ENCODE assay signal across 25 cellular contexts in the genomic region with DNA sequence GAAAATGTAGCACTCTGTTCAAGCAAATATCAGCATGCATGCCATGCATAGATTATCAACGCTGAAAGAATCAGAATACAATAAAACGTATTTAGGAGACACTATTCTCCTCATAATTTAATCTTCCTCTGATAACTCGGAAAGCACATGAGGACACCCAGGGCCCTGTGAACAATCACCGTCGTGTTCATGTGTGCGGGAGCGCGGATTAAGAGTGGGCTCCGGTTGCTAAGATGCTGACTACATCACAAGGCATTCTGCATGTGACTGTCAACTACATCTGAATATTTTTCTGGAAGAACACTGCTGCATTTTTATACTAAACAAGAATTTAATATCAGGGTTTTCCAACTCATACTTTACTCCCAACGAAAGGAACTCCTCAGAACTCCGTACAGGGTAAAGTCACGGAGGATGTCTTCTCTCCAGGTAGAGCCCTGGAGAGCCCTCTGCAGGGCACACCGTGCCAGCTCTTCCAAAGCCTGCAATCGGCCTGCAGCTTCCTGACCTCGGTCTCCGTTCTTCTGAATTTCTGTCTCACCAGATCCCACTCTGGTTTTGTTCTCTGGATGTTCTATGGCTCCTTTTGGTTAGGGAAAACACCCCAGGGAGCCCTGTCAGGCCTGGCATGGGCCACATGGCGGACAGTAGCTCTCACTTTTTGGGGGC. TPM values are rescaled to one million over a fixed set of nuclear protein-coding genes. Genes with fewer than 3 reads are reported as not detected.
DNase-seq lines count a peak whose midpoint lies in the region; ATAC-seq and TF ChIP-seq lines count a peak whose summit lies in the region.
"Had no signal": no experiment of that assay in that cellular context is flagged by ENCODE, and none has a peak within 500 bp of the region (broad histone marks: within the 10 kb centered on the region; RNA-seq: fewer than 3 reads in every experiment).

No MANE protein-coding gene starts in this region.

- H3K9me2 ChIP-seq in neural cell (ENCODE audit: insufficient read depth, low read length) = no peaks in the 10 kb centered on the region
- H3K9me2 ChIP-seq: SK-N-SH had no signal

- H3K27me3 ChIP-seq in neural cell (ENCODE audit: insufficient read depth, low read depth, low read length) = no peaks in the 10 kb centered on the region
- H3K27me3 ChIP-seq: hepatocyte had no signal

- TF ChIP-seq CTCF in CD14-positive monocyte (IDR thresholded peaks at IDR 0.05) = no peak
- peak; percentile 46 for TF ChIP-seq CTCF in epithelial cell of proximal tubule (conservative IDR thresholded peaks at IDR 0.05; ENCODE audit: low read depth, low read length)
- TF ChIP-seq CTCF in neural cell (IDR thresholded peaks at IDR 0.05; ENCODE audit: poor library complexity, severe bottlenecking) = peak; percentile 28

- H3K4me3 Mint-ChIP-seq in CD14-positive monocyte = no peak overlapping the region
- no peak overlapping the region for H3K4me3 Mint-ChIP-seq in T-helper 17 cell
- H3K4me3 Mint-ChIP-seq: activated naive CD4-positive, alpha-beta T cell treated with anti-CD3 and anti-CD28 coated beads, Interleukin-2, amount 50 U/mL, for 24 hours; CD4-positive, CD25-positive, alpha-beta regulatory T cell; memory B cell; naive thymus-derived CD4-positive, alpha-beta T cell; stimulated activated memory B cell treated with anti-CD40 and anti-IgM and Interleukin-4, amounts not matched to agents 10 μg/mL and 1 μg/mL and 100 μg/mL, for 72 hours had no signal

- ATAC-seq in T-helper 17 cell (no peak), esophagus mucosa (no peak), GM18502 (IDR thresholded peaks at IDR 0.05; ENCODE audit: poor library complexity, unreplicated experiment) (no peak), GM19467 (IDR thresholded peaks at IDR 0.05; ENCODE audit: unreplicated experiment) (no peak)
- ATAC-seq: naive thymus-derived CD4-positive, alpha-beta T cell; stimulated activated memory B cell treated with anti-CD40 and anti-IgM and Interleukin-4, amounts not matched to agents 10 μg/mL and 1 μg/mL and 100 μg/mL, for 72 hours had no signal

- peaks cover 0 to 3% (median 0%) of the 10 kb centered on the region in 3 donors for H3K27me3 Mint-ChIP-seq in CD14-positive monocyte (ENCODE audit: low read depth in 3 of 3)
- H3K27me3 Mint-ChIP-seq in T-helper 17 cell = no peaks in the 10 kb centered on the region
- H3K27me3 Mint-ChIP-seq: activated naive CD4-positive, alpha-beta T cell treated with anti-CD3 and anti-CD28 coated beads, Interleukin-2, amount 50 U/mL, for 24 hours; CD4-positive, CD25-positive, alpha-beta regulatory T cell; naive thymus-derived CD4-positive, alpha-beta T cell; stimulated activated memory B cell treated with anti-CD40 and anti-IgM and Interleukin-4, amounts not matched to agents 10 μg/mL and 1 μg/mL and 100 μg/mL, for 72 hours had no signal

- intact Hi-C loops in CD14-positive monocyte (cut with micrococcal nuclease) = no loop called here

- H3K4me3 ChIP-seq in epithelial cell of proximal tubule (ENCODE audit: low read depth, low read length) (no peak overlapping the region), neural cell (ENCODE audit: low read length) (no peak overlapping the region)
- H3K4me3 ChIP-seq: hepatocyte had no signal

- H3K9ac ChIP-seq in neural cell (ENCODE audit: low read length) = no peak overlapping the region
- H3K9ac ChIP-seq: SK-N-SH had no signal

- H3F3A ChIP-seq in neural cell (ENCODE audit: insufficient read depth, low read length, poor library complexity, severe bottlenecking) = no peaks in the 10 kb centered on the region

- H3K27ac ChIP-seq in neural cell (ENCODE audit: low read length) = peak overlapping the region; percentile 34
- H3K27ac ChIP-seq: hepatocyte had no signal

- DNase-seq in CD14-positive monocyte (ENCODE audit: low spot score) (no peak), T-helper 17 cell (no peak), epithelial cell of proximal tubule (ENCODE audit: low read depth) (no peak), NCI-H1092 (lab: John Stamatoyannopoulos, UW) (no peak)
- DNase-seq: activated CD4-positive, CD25-positive, alpha-beta regulatory T cell treated with anti-CD3 and anti-CD28 coated beads, Interleukin-2, amount 50 U/mL, for 72 hours; CD4-positive, CD25-positive, alpha-beta regulatory T cell; cortex of kidney; DMS153; GDM1; GOT3; KBM-7; kidney; naive thymus-derived CD4-positive, alpha-beta T cell; NCI-H1930; NK-92 treated with Interleukin-12 subunit alpha and Interleukin-12 subunit beta, amount 100 ng/mL, for 24 hours; RPMI8226; SK-N-SH had no signal

- peaks cover 68 to 89% of the 10 kb centered on the region in 2 donors for H3K36me3 Mint-ChIP-seq in CD14-positive monocyte
- H3K36me3 Mint-ChIP-seq in T-helper 17 cell (ENCODE audit: low read depth) = peaks cover 2% of the 10 kb centered on the region

- no peak for TF ChIP-seq EP300 in neural cell (conservative IDR thresholded peaks at IDR 0.05; ENCODE audit: poor library complexity, severe bottlenecking)

- H3K4me1 Mint-ChIP-seq in CD14-positive monocyte = peaks cover 30% of the 10 kb centered on the region
- peaks cover 25% of the 10 kb centered on the region for H3K4me1 Mint-ChIP-seq in T-helper 17 cell
- H3K4me1 Mint-ChIP-seq: CD4-positive, CD25-positive, alpha-beta regulatory T cell; memory B cell had no signal

- H3K36me3 ChIP-seq in neural cell (ENCODE audit: insufficient read depth, low read length) = peaks cover 3% of the 10 kb centered on the region

- H3K79me2 ChIP-seq in neural cell (replicated peaks; ENCODE audit: insufficient read depth, low read length) = peaks cover 83% of the 10 kb centered on the region

- H3K9me3 Mint-ChIP-seq in CD14-positive monocyte = peaks cover 0 to 1% (median 0%) of the 10 kb centered on the region in 7 donors
- H3K9me3 Mint-ChIP-seq: activated naive CD4-positive, alpha-beta T cell treated with anti-CD3 and anti-CD28 coated beads, Interleukin-2, amount 50 U/mL, for 24 hours; memory B cell; naive thymus-derived CD4-positive, alpha-beta T cell; stimulated activated memory B cell treated with anti-CD40 and anti-IgM and Interleukin-4, amounts not matched to agents 10 μg/mL and 1 μg/mL and 100 μg/mL, for 72 hours had no signal

- no peak overlapping the region for H2AFZ ChIP-seq in neural cell (ENCODE audit: low read depth, low read length)
- H2AFZ ChIP-seq: hepatocyte had no signal

- no peaks in the 10 kb centered on the region for H4K20me1 ChIP-seq in neural cell (ENCODE audit: insufficient read depth)

- H3K27ac Mint-ChIP-seq in CD14-positive monocyte (peak overlapping the region in 6 of 7 donors; percentile 12 to 83 (median 62)), T-helper 17 cell (peak overlapping the region; percentile 29)
- H3K27ac Mint-ChIP-seq: activated naive CD4-positive, alpha-beta T cell treated with anti-CD3 and anti-CD28 coated beads, Interleukin-2, amount 50 U/mL, for 24 hours; CD4-positive, CD25-positive, alpha-beta regulatory T cell; memory B cell; naive thymus-derived CD4-positive, alpha-beta T cell; stimulated activated memory B cell treated with anti-CD40 and anti-IgM and Interleukin-4, amounts not matched to agents 10 μg/mL and 1 μg/mL and 100 μg/mL, for 72 hours had no signal

- H3K9me3 ChIP-seq in T-helper 17 cell (ENCODE audit: control insufficient read depth, low read length, poor library complexity, severe bottlenecking) (no peaks in the 10 kb centered on the region), neural cell (ENCODE audit: low read length) (no peaks in the 10 kb centered on the region)
- H3K9me3 ChIP-seq: SK-N-SH had no signal

- H3K4me2 ChIP-seq in neural cell (ENCODE audit: low read length) = no peak overlapping the region
- H3K4me2 ChIP-seq: hepatocyte, SK-N-SH had no signal

- TF ChIP-seq RAD21 in neural cell (conservative IDR thresholded peaks at IDR 0.05) = no peak

TF ChIP-seq in neural cell, 6 proteins besides CTCF, POLR2A, EP300 and RAD21:
- TF ChIP-seq MXI1 (conservative IDR thresholded peaks at IDR 0.05; ENCODE audit: poor library complexity, severe bottlenecking) (peak; percentile 12), TAF1 (IDR thresholded peaks at IDR 0.05; ENCODE audit: low read depth) (no peak), SMC3 (conservative IDR thresholded peaks at IDR 0.05; ENCODE audit: poor library complexity) (no peak), EZH2 (IDR thresholded peaks at IDR 0.05; ENCODE audit: borderline replicate concordance, insufficient read depth, low read length, poor library complexity, severe bottlenecking) (no peak), POLR2AphosphoS5 (IDR thresholded peaks at IDR 0.05) (no peak)

RNA-seq across cellular contexts. Expression of a gene that starts 59.6 kb away (rescaled TPM):
- 1 to 10 TPM; 5.0 to 8.6 TPM for polyA plus RNA-seq in CD14-positive monocyte
- 10 to 100 TPM; 16.5 to 29.6 TPM for total RNA-seq in T-helper 17 cell
- 14.8 and 15.7 TPM in 2 replicates for total RNA-seq in epithelial cell of proximal tubule
- polyA plus RNA-seq in neural cell = 8.3 and 11.5 TPM in 2 replicates
- 33.2 and 39.4 TPM in 2 replicates for polyA minus RNA-seq in neural cell
- total RNA-seq in esophagus mucosa = 19.3 TPM
